Comparison of ENCODE assay signal across 25 cellular contexts in genomic region chr1:62401034-62401433, GRCh38.
A peak's percentile ranks its signal among the peaks of the same experiment; 100 is the strongest.
DNase-seq lines count a peak whose midpoint lies in the region; ATAC-seq lines count a peak whose summit lies in the region.
"Had no signal": no experiment of that assay in that cellular context is flagged by ENCODE, and none has a peak within 500 bp of the region (broad histone marks: within the 10 kb centered on the region; RNA-seq: fewer than 3 reads in every experiment).

No MANE protein-coding gene starts in this region.

- no peak for ATAC-seq in HG03378 (IDR thresholded peaks at IDR 0.05; ENCODE audit: unreplicated experiment)
- ATAC-seq in GM19455 (IDR thresholded peaks at IDR 0.05; ENCODE audit: unreplicated experiment) = no peak
- ATAC-seq: GM12878; heart right ventricle; mucosa of descending colon; natural killer cell treated with Interleukin-12 subunit alpha and Interleukin-12 subunit beta and Interleukin-15 and Interleukin-18, amount 100 ng/mL, for 72 hours; pancreas; right cardiac atrium had no signal

- DNase-seq in ELF-1 (ENCODE audit: low read depth, low spot score) (peak; percentile 64), NCI-H146 treated with DMSO at 0.1 percent for 48 hours (lab: John Stamatoyannopoulos, UW; ENCODE audit: unreplicated experiment) (peak; percentile 93), NCI-H748 treated with DMSO at 0.1 percent for 48 hours (lab: John Stamatoyannopoulos, UW) (peak; percentile 71), iPS-NIHi11 (ENCODE audit: low spot score) (peak; percentile 24), dedifferentiated amniotic fluid mesenchymal stem cell (ENCODE audit: extremely low spot score) (no peak), AG08396 (ENCODE audit: low spot score) (no peak)
- DNase-seq: activated CD4-positive, alpha-beta memory T cell treated with anti-CD3 and anti-CD28 coated beads, Interleukin-2, amount 10 ng/mL, durations not matched to agents 7 days and 5 days; activated CD4-positive, CD25-positive, alpha-beta regulatory T cell treated with anti-CD3 and anti-CD28 coated beads, Interleukin-2, amount 50 U/mL, for 72 hours; activated CD8-positive, alpha-beta memory T cell treated with anti-CD3 and anti-CD28 coated beads, Interleukin-2, amount 50 U/mL, for 48 hours; effector CD8-positive, alpha-beta T cell; GOT3; heart right ventricle; IMR-90; mucosa of descending colon; NCI-H1105; NCI-H2171; NCI-H82; pancreas; right cardiac atrium; spleen; stimulated activated CD4-positive, alpha-beta T cell treated with anti-CD3 and anti-CD28 coated beads, Interleukin-2, amount 100 ng/mL, for 48 hours had no signal

Comparison
In these comparisons a context has a peak if more than half of its experiments do, and no peak if none do; other contexts are left out.
1. DNase-seq: peak in ELF-1 (single experiment), NCI-H146 treated with DMSO at 0.1 percent for 48 hours (single experiment), NCI-H748 treated with DMSO at 0.1 percent for 48 hours (single experiment) and iPS-NIHi11 (single experiment); none in dedifferentiated amniotic fluid mesenchymal stem cell (single experiment) and AG08396 (single experiment).